In genomic region chr4:38040619-38041018, GRCh38 we compare ENCODE assay signal across 1 cellular context.
TF ChIP-seq lines count a peak whose summit lies in the region.

No MANE protein-coding gene starts in this region.

TF ChIP-seq in HepG2, 621 proteins besides CTCF, POLR2A, EP300 and RAD21 (continued from another document):
- TF ChIP-seq, protein P1, sequence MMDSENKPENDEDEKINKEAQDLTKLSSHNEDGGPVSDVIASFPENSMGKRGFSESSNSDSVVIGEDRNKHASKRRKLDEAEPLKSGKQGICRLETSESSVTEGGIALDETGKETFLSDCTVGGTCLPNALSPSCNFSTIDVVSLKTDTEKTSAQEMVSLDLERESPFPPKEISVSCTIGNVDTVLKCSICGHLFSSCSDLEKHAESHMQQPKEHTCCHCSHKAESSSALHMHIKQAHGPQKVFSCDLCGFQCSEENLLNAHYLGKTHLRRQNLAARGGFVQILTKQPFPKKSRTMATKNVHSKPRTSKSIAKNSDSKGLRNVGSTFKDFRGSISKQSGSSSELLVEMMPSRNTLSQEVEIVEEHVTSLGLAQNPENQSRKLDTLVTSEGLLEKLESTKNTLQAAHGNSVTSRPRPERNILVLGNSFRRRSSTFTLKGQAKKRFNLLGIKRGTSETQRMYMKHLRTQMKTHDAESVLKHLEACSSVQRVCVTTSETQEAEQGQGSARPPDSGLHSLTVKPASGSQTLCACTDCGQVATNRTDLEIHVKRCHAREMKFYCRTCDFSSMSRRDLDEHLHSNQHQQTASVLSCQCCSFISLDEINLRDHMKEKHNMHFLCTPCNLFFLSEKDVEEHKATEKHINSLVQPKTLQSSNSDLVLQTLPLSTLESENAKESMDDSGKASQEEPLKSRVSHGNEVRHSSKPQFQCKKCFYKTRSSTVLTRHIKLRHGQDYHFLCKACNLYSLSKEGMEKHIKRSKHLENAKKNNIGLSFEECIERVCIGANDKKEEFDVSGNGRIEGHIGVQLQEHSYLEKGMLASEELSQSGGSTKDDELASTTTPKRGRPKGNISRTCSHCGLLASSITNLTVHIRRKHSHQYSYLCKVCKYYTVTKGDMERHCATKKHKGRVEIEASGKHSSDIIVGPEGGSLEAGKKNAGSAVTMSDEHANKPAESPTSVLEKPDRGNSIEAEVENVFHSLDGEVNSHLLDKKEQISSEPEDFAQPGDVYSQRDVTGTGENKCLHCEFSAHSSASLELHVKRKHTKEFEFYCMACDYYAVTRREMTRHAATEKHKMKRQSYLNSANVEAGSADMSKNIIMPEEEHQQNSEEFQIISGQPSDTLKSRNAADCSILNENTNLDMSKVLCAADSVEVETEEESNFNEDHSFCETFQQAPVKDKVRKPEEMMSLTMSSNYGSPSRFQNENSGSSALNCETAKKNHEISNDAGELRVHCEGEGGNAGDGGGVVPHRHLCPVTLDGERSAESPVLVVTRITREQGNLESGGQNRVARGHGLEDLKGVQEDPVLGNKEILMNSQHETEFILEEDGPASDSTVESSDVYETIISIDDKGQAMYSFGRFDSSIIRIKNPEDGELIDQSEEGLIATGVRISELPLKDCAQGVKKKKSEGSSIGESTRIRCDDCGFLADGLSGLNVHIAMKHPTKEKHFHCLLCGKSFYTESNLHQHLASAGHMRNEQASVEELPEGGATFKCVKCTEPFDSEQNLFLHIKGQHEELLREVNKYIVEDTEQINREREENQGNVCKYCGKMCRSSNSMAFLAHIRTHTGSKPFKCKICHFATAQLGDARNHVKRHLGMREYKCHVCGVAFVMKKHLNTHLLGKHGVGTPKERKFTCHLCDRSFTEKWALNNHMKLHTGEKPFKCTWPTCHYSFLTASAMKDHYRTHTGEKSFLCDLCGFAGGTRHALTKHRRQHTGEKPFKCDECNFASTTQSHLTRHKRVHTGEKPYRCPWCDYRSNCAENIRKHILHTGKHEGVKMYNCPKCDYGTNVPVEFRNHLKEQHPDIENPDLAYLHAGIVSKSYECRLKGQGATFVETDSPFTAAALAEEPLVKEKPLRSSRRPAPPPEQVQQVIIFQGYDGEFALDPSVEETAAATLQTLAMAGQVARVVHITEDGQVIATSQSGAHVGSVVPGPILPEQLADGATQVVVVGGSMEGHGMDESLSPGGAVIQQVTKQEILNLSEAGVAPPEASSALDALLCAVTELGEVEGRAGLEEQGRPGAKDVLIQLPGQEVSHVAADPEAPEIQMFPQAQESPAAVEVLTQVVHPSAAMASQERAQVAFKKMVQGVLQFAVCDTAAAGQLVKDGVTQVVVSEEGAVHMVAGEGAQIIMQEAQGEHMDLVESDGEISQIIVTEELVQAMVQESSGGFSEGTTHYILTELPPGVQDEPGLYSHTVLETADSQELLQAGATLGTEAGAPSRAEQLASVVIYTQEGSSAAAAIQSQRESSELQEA (CRISPR knock-in tag; IDR thresholded peaks at IDR 0.05; ENCODE audit: not compliant biosample characterization) = no peak
- TF ChIP-seq MAFK (conservative IDR thresholded peaks at IDR 0.05 in 1 of 2, IDR thresholded peaks at IDR 0.05 in 1 of 2; ENCODE audit: low read length in 2 of 2) = peak in 1 of 2 experiments; percentile 15; a peak in 1 of 4 replicates
- TF ChIP-seq ZMYM4 (CRISPR knock-in tag; IDR thresholded peaks at IDR 0.05) = no peak
- no peak for TF ChIP-seq PAWR (CRISPR knock-in tag; IDR thresholded peaks at IDR 0.05; ENCODE audit: borderline replicate concordance)
- TF ChIP-seq MTA3 (CRISPR knock-in tag; IDR thresholded peaks at IDR 0.05) = no peak
- TF ChIP-seq PHF20 (CRISPR knock-in tag; IDR thresholded peaks at IDR 0.05) = no peak
- TF ChIP-seq NONO (IDR thresholded peaks at IDR 0.05) = no peak
- TF ChIP-seq NONO (CRISPR knock-in tag; conservative IDR thresholded peaks at IDR 0.05) = no peak
- TF ChIP-seq, protein P2, sequence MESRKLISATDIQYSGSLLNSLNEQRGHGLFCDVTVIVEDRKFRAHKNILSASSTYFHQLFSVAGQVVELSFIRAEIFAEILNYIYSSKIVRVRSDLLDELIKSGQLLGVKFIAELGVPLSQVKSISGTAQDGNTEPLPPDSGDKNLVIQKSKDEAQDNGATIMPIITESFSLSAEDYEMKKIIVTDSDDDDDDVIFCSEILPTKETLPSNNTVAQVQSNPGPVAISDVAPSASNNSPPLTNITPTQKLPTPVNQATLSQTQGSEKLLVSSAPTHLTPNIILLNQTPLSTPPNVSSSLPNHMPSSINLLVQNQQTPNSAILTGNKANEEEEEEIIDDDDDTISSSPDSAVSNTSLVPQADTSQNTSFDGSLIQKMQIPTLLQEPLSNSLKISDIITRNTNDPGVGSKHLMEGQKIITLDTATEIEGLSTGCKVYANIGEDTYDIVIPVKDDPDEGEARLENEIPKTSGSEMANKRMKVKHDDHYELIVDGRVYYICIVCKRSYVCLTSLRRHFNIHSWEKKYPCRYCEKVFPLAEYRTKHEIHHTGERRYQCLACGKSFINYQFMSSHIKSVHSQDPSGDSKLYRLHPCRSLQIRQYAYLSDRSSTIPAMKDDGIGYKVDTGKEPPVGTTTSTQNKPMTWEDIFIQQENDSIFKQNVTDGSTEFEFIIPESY (CRISPR knock-in tag; IDR thresholded peaks at IDR 0.05) = peak; percentile 91
